In the genomic region with DNA sequence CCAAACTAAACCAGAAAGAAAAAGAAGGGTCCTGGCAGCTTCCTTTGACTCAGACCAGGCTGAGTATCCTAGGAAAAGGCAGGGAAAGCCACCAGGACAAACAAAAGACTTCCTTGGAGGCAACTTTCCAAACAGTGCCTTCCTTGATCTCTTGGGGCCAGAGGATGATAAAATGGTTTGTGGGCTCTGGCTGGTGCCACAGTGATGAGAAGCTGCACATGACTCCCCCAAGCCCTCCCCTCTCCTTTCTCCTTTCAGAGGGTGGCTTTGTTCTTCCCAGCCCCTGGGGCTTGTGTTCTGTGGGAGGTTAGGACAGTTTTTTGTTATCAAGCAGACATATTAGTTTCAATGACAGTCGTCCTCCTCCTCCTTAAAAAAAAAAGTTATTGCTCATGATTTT, we compare ENCODE assay signal across 19 cellular contexts.
"Had no signal": no experiment of that assay in that cellular context is flagged by ENCODE, and none has a peak within 500 bp of the region (broad histone marks: within the 10 kb centered on the region; RNA-seq: fewer than 3 reads in every experiment).

No MANE protein-coding gene starts in this region.

- H3K36me3 ChIP-seq: gastroesophageal sphincter, ovary, sigmoid colon, spleen had no signal

- H3K4me1 ChIP-seq: gastroesophageal sphincter, sigmoid colon, spleen had no signal

- H3K27ac Mint-ChIP-seq: activated naive CD4-positive, alpha-beta T cell treated with anti-CD3 and anti-CD28 coated beads for 36 hours; activated naive CD8-positive, alpha-beta T cell treated with anti-CD3 and anti-CD28 coated beads, Interleukin-2, amount 50 U/mL, for 24 hours; effector memory CD8-positive, alpha-beta T cell; nephron; stimulated activated naive CD8-positive, alpha-beta T cell treated with anti-CD3 and anti-CD28 coated beads, Interleukin-15, Interleukin-2, amounts not matched to agents 100 ng/mL and 50 ng/mL, for 24 hours; T-cell had no signal

- H3K27me3 ChIP-seq: gastroesophageal sphincter, ovary, sigmoid colon, spleen had no signal

- ATAC-seq: activated naive CD8-positive, alpha-beta T cell treated with anti-CD3 and anti-CD28 coated beads, Interleukin-2, amount 50 U/mL, for 24 hours; effector memory CD8-positive, alpha-beta T cell; gastroesophageal sphincter; left lobe of liver; T-cell had no signal

- H3K36me3 Mint-ChIP-seq: T-cell had no signal

- H3K9me3 ChIP-seq: gastroesophageal sphincter, ovary, sigmoid colon, spleen had no signal

- H3K27ac ChIP-seq: gastroesophageal sphincter, ovary, sigmoid colon, spleen had no signal

- DNase-seq: activated CD4-positive, CD25-positive, alpha-beta regulatory T cell treated with anti-CD3 and anti-CD28 coated beads, Interleukin-2, amount 50 U/mL, for 72 hours; activated naive CD4-positive, alpha-beta T cell treated with anti-CD3 and anti-CD28 coated beads for 36 hours; activated naive CD8-positive, alpha-beta T cell treated with anti-CD3 and anti-CD28 coated beads, Interleukin-2, amount 50 U/mL, for 24 hours; activated T-cell treated with anti-CD3 and anti-CD28 coated beads for 4 hours; aorta; cerebellar nuclear complex; effector memory CD8-positive, alpha-beta T cell; mammary epithelial cell; ovary; sigmoid colon; spleen; T-cell; T-helper 9 cell had no signal

- H3K9me3 Mint-ChIP-seq: activated naive CD4-positive, alpha-beta T cell treated with anti-CD3 and anti-CD28 coated beads for 36 hours; activated naive CD8-positive, alpha-beta T cell treated with anti-CD3 and anti-CD28 coated beads, Interleukin-2, amount 50 U/mL, for 24 hours; effector memory CD8-positive, alpha-beta T cell; nephron; stimulated activated naive CD8-positive, alpha-beta T cell treated with anti-CD3 and anti-CD28 coated beads, Interleukin-15, Interleukin-2, amounts not matched to agents 100 ng/mL and 50 ng/mL, for 24 hours; T-cell had no signal

- H3K4me1 Mint-ChIP-seq: nephron had no signal

- FAIRE-seq: keratinocyte, urothelium cell line had no signal

- H3K4me3 ChIP-seq: gastroesophageal sphincter, ovary, sigmoid colon, spleen had no signal

- H3K4me3 Mint-ChIP-seq: activated naive CD4-positive, alpha-beta T cell treated with anti-CD3 and anti-CD28 coated beads for 36 hours; activated naive CD8-positive, alpha-beta T cell treated with anti-CD3 and anti-CD28 coated beads, Interleukin-2, amount 50 U/mL, for 24 hours; effector memory CD8-positive, alpha-beta T cell; nephron; stimulated activated naive CD8-positive, alpha-beta T cell treated with anti-CD3 and anti-CD28 coated beads, Interleukin-15, Interleukin-2, amounts not matched to agents 100 ng/mL and 50 ng/mL, for 24 hours; T-cell had no signal

- H3K27me3 Mint-ChIP-seq: stimulated activated naive CD8-positive, alpha-beta T cell treated with anti-CD3 and anti-CD28 coated beads, Interleukin-15, Interleukin-2, amounts not matched to agents 100 ng/mL and 50 ng/mL, for 24 hours had no signal
